ENCODE assay signal across 30 cellular contexts in genomic region chr14:25069889-25070288, GRCh38. TPM values are rescaled to one million over a fixed set of nuclear protein-coding genes. Genes with fewer than 3 reads are reported as not detected.
"Had no signal": no experiment of that assay in that cellular context is flagged by ENCODE, and none has a peak within 500 bp of the region (broad histone marks: within the 10 kb centered on the region; RNA-seq: fewer than 3 reads in every experiment).

No MANE protein-coding gene starts in this region.

- H3K36me3 ChIP-seq: esophagus muscularis mucosa, gastroesophageal sphincter, heart left ventricle, lower lobe of right lung, ovary, thoracic aorta, tibial nerve, upper lobe of right lung, uterus had no signal

- H3K27me3 ChIP-seq: esophagus muscularis mucosa, gastroesophageal sphincter, heart left ventricle, hepatocyte, ovary, tibial nerve, upper lobe of right lung, uterus had no signal

- H2AFZ ChIP-seq: hepatocyte had no signal

- H3K4me3 Mint-ChIP-seq: immature natural killer cell; naive thymus-derived CD4-positive, alpha-beta T cell; stimulated activated naive B cell treated with anti-CD40 and anti-IgM and Interleukin-4, amounts not matched to agents 10 μg/mL and 1 μg/mL and 100 μg/mL, for 72 hours; stimulated activated naive CD8-positive, alpha-beta T cell treated with anti-CD3 and anti-CD28 coated beads, Interleukin-15, Interleukin-2, amounts not matched to agents 100 ng/mL and 50 ng/mL, for 24 hours had no signal

- H3K9me3 Mint-ChIP-seq: stimulated activated naive B cell treated with anti-CD40 and anti-IgM and Interleukin-4, amounts not matched to agents 10 μg/mL and 1 μg/mL and 100 μg/mL, for 72 hours; stimulated activated naive CD8-positive, alpha-beta T cell treated with anti-CD3 and anti-CD28 coated beads, Interleukin-15, Interleukin-2, amounts not matched to agents 100 ng/mL and 50 ng/mL, for 24 hours had no signal

- H3K27ac ChIP-seq: coronary artery, esophagus muscularis mucosa, foreskin keratinocyte, gastroesophageal sphincter, heart left ventricle, hepatocyte, lower lobe of right lung, ovary, psoas muscle, thoracic aorta, tibial nerve, upper lobe of right lung, uterus had no signal

- H3K79me2 ChIP-seq: hepatocyte had no signal

- H3K4me3 ChIP-seq: coronary artery, esophagus muscularis mucosa, gastroesophageal sphincter, heart left ventricle, hepatocyte, lower lobe of right lung, ovary, psoas muscle, thoracic aorta, tibial nerve, upper lobe of right lung, uterus had no signal

- H3K4me2 ChIP-seq: hepatocyte had no signal

- H3K27ac Mint-ChIP-seq: immature natural killer cell; naive thymus-derived CD4-positive, alpha-beta T cell; stimulated activated naive B cell treated with anti-CD40 and anti-IgM and Interleukin-4, amounts not matched to agents 10 μg/mL and 1 μg/mL and 100 μg/mL, for 72 hours; stimulated activated naive CD8-positive, alpha-beta T cell treated with anti-CD3 and anti-CD28 coated beads, Interleukin-15, Interleukin-2, amounts not matched to agents 100 ng/mL and 50 ng/mL, for 24 hours had no signal

- ATAC-seq: foreskin keratinocyte; gastroesophageal sphincter; heart left ventricle; left colon; left ventricle myocardium superior; lower lobe of right lung; naive thymus-derived CD4-positive, alpha-beta T cell; psoas muscle; right cardiac atrium; stimulated activated naive B cell treated with anti-CD40 and anti-IgM and Interleukin-4, amounts not matched to agents 10 μg/mL and 1 μg/mL and 100 μg/mL, for 72 hours; upper lobe of right lung had no signal

- H3K36me3 Mint-ChIP-seq: immature natural killer cell; naive thymus-derived CD4-positive, alpha-beta T cell; stimulated activated naive B cell treated with anti-CD40 and anti-IgM and Interleukin-4, amounts not matched to agents 10 μg/mL and 1 μg/mL and 100 μg/mL, for 72 hours had no signal

- DNase-seq: dermis blood vessel endothelial cell; effector memory CD4-positive, alpha-beta T cell; foreskin keratinocyte; heart left ventricle; immature natural killer cell; islet precursor cell; kidney glomerular epithelial cell; left colon; left ventricle myocardium superior; lower lobe of right lung; naive thymus-derived CD4-positive, alpha-beta T cell; occipital lobe; ovary; psoas muscle; right cardiac atrium; small intestine; stimulated activated CD4-positive, alpha-beta T cell treated with anti-CD3 and anti-CD28 coated beads, Interleukin-15, amount 100 ng/mL, for 24 hours; stimulated activated CD4-positive, alpha-beta T cell treated with anti-CD3 and anti-CD28 coated beads, Interleukin-2, amount 100 ng/mL, for 48 hours; stimulated activated naive B cell treated with anti-CD40 and anti-IgM and Interleukin-4, amounts not matched to agents 10 μg/mL and 1 μg/mL and 100 μg/mL, for 72 hours; upper lobe of right lung; uterus had no signal

- H3K4me1 ChIP-seq: foreskin keratinocyte, gastroesophageal sphincter, heart left ventricle, lower lobe of right lung, psoas muscle, tibial nerve, upper lobe of right lung, uterus had no signal

- H3K4me1 Mint-ChIP-seq: immature natural killer cell; naive thymus-derived CD4-positive, alpha-beta T cell; stimulated activated naive B cell treated with anti-CD40 and anti-IgM and Interleukin-4, amounts not matched to agents 10 μg/mL and 1 μg/mL and 100 μg/mL, for 72 hours had no signal

RNA-seq across cellular contexts. Expression of gene STXBP6, which starts 19.9 kb away (rescaled TPM):
- total RNA-seq: endothelial cell of umbilical vein; mononuclear cell; naive thymus-derived CD4-positive, alpha-beta T cell had no signal
- polyA plus RNA-seq: immature natural killer cell; naive thymus-derived CD4-positive, alpha-beta T cell had no signal
